Comparison of ENCODE assay signal across 2 cellular contexts in genomic region chr4:98688416-98689290, GRCh38.
TF ChIP-seq lines count a peak whose summit lies in the region.

No MANE protein-coding gene starts in this region.

TF ChIP-seq in K562, 482 proteins besides CTCF, POLR2A, EP300 and RAD21 (continued from another document and continues in another):
- TF ChIP-seq ZMIZ1 (IDR thresholded peaks at IDR 0.05; ENCODE audit: low read depth in 2 of 2, low read length in 2 of 2), result no peak
- no peak for TF ChIP-seq POLR2G (IDR thresholded peaks at IDR 0.05; ENCODE audit: low read depth, low read length)
- TF ChIP-seq PTTG1 (tag; IDR thresholded peaks at IDR 0.05; ENCODE audit: low read depth), result no peak
- no peak for TF ChIP-seq TCFL5 (CRISPR knock-in tag; conservative IDR thresholded peaks at IDR 0.05)
- no peak for TF ChIP-seq ZNF79 (CRISPR knock-in tag; IDR thresholded peaks at IDR 0.05; ENCODE audit: low read depth)
- no peak for TF ChIP-seq ZBTB2 (IDR thresholded peaks at IDR 0.05)
- TF ChIP-seq CBX8 (IDR thresholded peaks at IDR 0.05; ENCODE audit: borderline replicate concordance, extremely low read depth, low read depth, low read length, poor library complexity, severe bottlenecking), result no peak
- TF ChIP-seq TAF9B (IDR thresholded peaks at IDR 0.05; ENCODE audit: partially characterized antibody), result no peak
- no peak for TF ChIP-seq ZNF695 (CRISPR knock-in tag; IDR thresholded peaks at IDR 0.05)
- TF ChIP-seq RBM15 (IDR thresholded peaks at IDR 0.05; ENCODE audit: insufficient read depth, low read length), result no peak
- no peak for TF ChIP-seq RFX5 (IDR thresholded peaks at IDR 0.05; ENCODE audit: low read depth, low read length)
- no peak for TF ChIP-seq SRSF9 (IDR thresholded peaks at IDR 0.05; ENCODE audit: borderline replicate concordance, low read depth, low read length)
- no peak for TF ChIP-seq ERF (CRISPR knock-in tag; IDR thresholded peaks at IDR 0.05)
- peak; percentile 23 to 48; a peak in 2 of 4 replicates for TF ChIP-seq KDM1A (IDR thresholded peaks at IDR 0.05)
- TF ChIP-seq ZNF23 (CRISPR knock-in tag; IDR thresholded peaks at IDR 0.05), result no peak
- TF ChIP-seq YY1 (IDR thresholded peaks at IDR 0.05; ENCODE audit: borderline replicate concordance in 1 of 3, control insufficient read depth in 1 of 3, extremely low read depth in 1 of 3, insufficient read depth in 3 of 3, insufficient read length in 1 of 3, insufficient replicate concordance in 2 of 3, low read depth in 1 of 3, low read length in 2 of 3), result no peak
- no peak for TF ChIP-seq ZBTB34 (CRISPR knock-in tag; IDR thresholded peaks at IDR 0.05)
- TF ChIP-seq CC2D1A (IDR thresholded peaks at IDR 0.05), result no peak
- TF ChIP-seq NBN (IDR thresholded peaks at IDR 0.05; ENCODE audit: low read depth), result no peak
- no peak for TF ChIP-seq SMAD2 (IDR thresholded peaks at IDR 0.05; ENCODE audit: low read depth, low read length)
- no peak for TF ChIP-seq PHB (CRISPR knock-in tag; IDR thresholded peaks at IDR 0.05)
- TF ChIP-seq POLR2H (tag; IDR thresholded peaks at IDR 0.05; ENCODE audit: low read depth), result no peak
- no peak for TF ChIP-seq ZBTB33 (CRISPR knock-in tag; IDR thresholded peaks at IDR 0.05)
- no peak for TF ChIP-seq TBL1XR1 (IDR thresholded peaks at IDR 0.05; ENCODE audit: low read length in 2 of 2)
- TF ChIP-seq SAFB (IDR thresholded peaks at IDR 0.05; ENCODE audit: borderline replicate concordance, low read depth, low read length), result no peak

TF ChIP-seq in GM23338, 12 proteins besides CTCF, POLR2A, EP300 and RAD21 (continued from another document):
- TF ChIP-seq REST (IDR thresholded peaks at IDR 0.05; ENCODE audit: unreplicated experiment), result no peak
- no peak for TF ChIP-seq JUNB (IDR thresholded peaks at IDR 0.05; ENCODE audit: unreplicated experiment)
- TF ChIP-seq ZNF331 (CRISPR knock-in tag; IDR thresholded peaks at IDR 0.05; ENCODE audit: low read depth), result no peak
- no peak for TF ChIP-seq EZH2 (IDR thresholded peaks at IDR 0.05; ENCODE audit: low read depth, unreplicated experiment)
